ENCODE assay signal across 8 cellular contexts in the genomic region with DNA sequence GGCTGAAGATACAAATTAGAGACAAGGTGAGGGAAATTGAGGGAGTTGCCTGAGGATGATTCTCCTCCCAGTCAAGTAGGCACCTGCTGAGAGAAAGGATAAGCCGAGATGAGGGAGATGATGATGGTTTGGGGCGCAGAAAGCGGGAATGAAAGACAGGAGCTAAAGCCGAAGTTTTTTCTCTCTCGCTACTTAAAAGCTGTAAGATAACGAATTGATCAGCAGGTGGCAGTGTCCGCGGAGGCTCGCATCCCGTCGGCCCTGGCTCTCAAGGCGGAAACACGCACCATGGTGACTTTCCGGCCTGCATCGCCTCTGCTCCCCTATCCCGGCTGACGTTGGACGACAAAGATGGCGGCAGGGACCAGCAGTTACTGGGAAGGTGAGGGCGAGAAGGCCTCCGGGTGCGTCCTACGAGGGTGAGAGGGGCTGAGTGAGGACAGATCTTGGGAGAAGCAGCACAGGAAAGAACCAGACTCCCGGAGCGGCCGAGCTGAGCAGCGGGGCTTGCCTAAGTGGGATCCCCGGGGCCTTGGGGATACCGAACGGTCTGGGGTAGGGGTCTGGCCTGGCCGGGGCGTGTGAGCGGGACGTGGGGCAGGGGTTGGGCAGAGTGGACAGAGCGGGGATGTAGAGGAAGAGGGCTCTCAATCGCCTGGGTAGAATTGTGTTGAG. TPM values are rescaled to one million over a fixed set of nuclear protein-coding genes. Genes with fewer than 3 reads are reported as not detected.
DNase-seq lines count a peak whose midpoint lies in the region; ATAC-seq and TF ChIP-seq lines count a peak whose summit lies in the region.

Gene GOSR1, plus strand, starts transcription at position 326 of the 675 bp plus-strand sequence. Its CDS starts 26 bp downstream, at position 352.

- 0 to 1% (median 1%) methylated on average over 32 to 36 of the region's 36 CpGs for WGBS in spleen, 5 donors

- ATAC-seq in GM18909 (IDR thresholded peaks at IDR 0.05; ENCODE audit: poor library complexity, unreplicated experiment), result peak; percentile 96
- ATAC-seq in HG03175 (IDR thresholded peaks at IDR 0.05; ENCODE audit: unreplicated experiment), result peak; percentile 93

- peaks cover 0 to 5% (median 0%) of the 10 kb centered on the region in 7 donors for H3K27me3 ChIP-seq in spleen (replicated peaks in 1 of 7)

- peaks cover 0 to 32% (median 20%) of the 10 kb centered on the region in 6 donors for H3K36me3 ChIP-seq in spleen

- DNase-seq in AG09319 (ENCODE audit: extremely low read depth, low read depth) (peak; percentile 89), NCI-H226 (peak; percentile 87), inferior parietal cortex (ENCODE audit: extremely low spot score) (peak; percentile 98), spleen (peak; percentile 98)
- peak; percentile 74 to 84 (median 81) for DNase-seq in activated CD4-positive, CD25-positive, alpha-beta regulatory T cell (lab: John Stamatoyannopoulos, UW)
- peak; percentile 88 for DNase-seq in central memory CD4-positive, alpha-beta T cell

- H3K4me1 ChIP-seq in spleen, result peaks cover 9 to 56% (median 34%) of the 10 kb centered on the region in 6 donors

- H3K27ac ChIP-seq in spleen, result peak within 1 kb of the TSS; percentile 86 to 96 (median 93)

- no peaks in the 10 kb centered on the region for H3K9me3 ChIP-seq in spleen

- TF ChIP-seq CTCF in AG09319 (IDR thresholded peaks at IDR 0.05; ENCODE audit: low read depth, low read length), result peak; percentile 75
- peak; percentile 52 to 88 (median 80) for TF ChIP-seq CTCF in spleen (IDR thresholded peaks at IDR 0.05 in 8 of 11, conservative IDR thresholded peaks at IDR 0.05 in 3 of 11)

- peak within 1 kb of the TSS; percentile 60 to 90 (median 81) for H3K4me3 ChIP-seq in spleen

- intact Hi-C loops in spleen (cut with DNase I; ENCODE audit: low total_unique reads), result no loop called here

- TF ChIP-seq POLR2A in spleen (IDR thresholded peaks at IDR 0.05), result peak in 1 of 3 donors; percentile 38

RNA-seq across cellular contexts. Expression of gene GOSR1, which starts in this region (rescaled TPM):
- 10 to 100 TPM; 38.7 to 56.6 (median 49.6) TPM for total RNA-seq in spleen
- 10 to 100 TPM; 10.8 to 12.6 (median 11.0) TPM for polyA plus RNA-seq in spleen

Comparison
In these comparisons a context has a peak if more than half of its experiments do, and no peak if none do; other contexts are left out.
1. Peak in every context shown above with its lines: DNase-seq, ATAC-seq, H3K4me3 ChIP-seq and H3K27ac ChIP-seq.